In the genomic region with DNA sequence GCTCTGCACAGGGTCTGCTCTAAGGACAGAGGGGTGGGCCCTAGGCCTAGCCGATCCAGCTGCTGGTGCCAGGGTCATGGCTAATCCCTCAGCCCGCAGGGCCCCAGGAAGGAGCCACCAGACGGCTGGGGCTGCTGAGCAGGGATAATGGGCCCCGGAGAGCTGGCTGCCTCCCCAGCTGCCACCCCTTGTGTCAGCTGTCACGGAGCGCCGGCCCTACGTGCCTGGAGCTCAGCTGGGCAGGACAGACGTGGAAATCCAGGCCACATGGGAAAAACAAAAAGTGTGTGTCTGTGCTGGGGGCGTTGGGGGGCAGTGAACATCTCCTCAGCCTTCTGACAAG, we compare ENCODE assay signal across 14 cellular contexts. TPM values are rescaled to one million over a fixed set of nuclear protein-coding genes. Genes with fewer than 3 reads are reported as not detected.
DNase-seq lines count a peak whose midpoint lies in the region; ATAC-seq and TF ChIP-seq lines count a peak whose summit lies in the region.
"Had no signal": no experiment of that assay in that cellular context is flagged by ENCODE, and none has a peak within 500 bp of the region (broad histone marks: within the 10 kb centered on the region; RNA-seq: fewer than 3 reads in every experiment).

No MANE protein-coding gene starts in this region.

- CTCF ChIA-PET in activated CD8-positive, alpha-beta T cell treated with anti-CD3 and anti-CD28 coated beads for 36 hours (lab: Charles Lee): interaction anchor here (0.7 kb wide), 1 partner anchor 205 kb away, joined by 3 read pairs; no protein-coding TSS in a partner anchor

- H3K36me3 ChIP-seq in GM23248 (ENCODE audit: low read depth): no peaks in the 10 kb centered on the region
- H3K36me3 ChIP-seq in testis (ENCODE audit: low read depth, missing control alignments): no peaks in the 10 kb centered on the region
- H3K36me3 ChIP-seq: breast epithelium had no signal

- H3K27me3 Mint-ChIP-seq in activated CD8-positive, alpha-beta T cell treated with anti-CD3 and anti-CD28 coated beads for 36 hours: no peaks in the 10 kb centered on the region
- H3K27me3 Mint-ChIP-seq: CD4-positive, CD25-positive, alpha-beta regulatory T cell had no signal

- peaks cover 5% of the 10 kb centered on the region for H3K4me1 Mint-ChIP-seq in activated CD8-positive, alpha-beta T cell treated with anti-CD3 and anti-CD28 coated beads for 36 hours (ENCODE audit: low read depth)

- H3K4me3 Mint-ChIP-seq in activated CD8-positive, alpha-beta T cell treated with anti-CD3 and anti-CD28 coated beads for 36 hours: no peak overlapping the region
- H3K4me3 Mint-ChIP-seq: CD4-positive, CD25-positive, alpha-beta regulatory T cell; HFFc6; mesothelial cell of epicardium had no signal

- no peak overlapping the region for H3K4me2 ChIP-seq in GM23248 (ENCODE audit: unreplicated experiment)

- H3K27me3 ChIP-seq in GM23248 (replicated peaks; ENCODE audit: insufficient read depth) (no peaks in the 10 kb centered on the region), testis (no peaks in the 10 kb centered on the region)
- H3K27me3 ChIP-seq: breast epithelium had no signal

- H3K9me3 ChIP-seq in GM23248 (ENCODE audit: low read depth) (no peaks in the 10 kb centered on the region), testis (no peaks in the 10 kb centered on the region)
- H3K9me3 ChIP-seq: breast epithelium had no signal

- WGBS in GM23248 (ENCODE audit: low coverage in 1 of 2, low lambda C conversion rate in 2 of 2, missing lambda C conversion rate in 2 of 2), 2 experiments: 95 to 96% methylated on average over 10 of the region's 10 CpGs
- WGBS in testis, 2 donors: 66 to 90% methylated on average over 7 to 10 of the region's 10 CpGs

- no peak overlapping the region for H3K9ac ChIP-seq in GM23248

- 0 out of 2 replicates have a peak, but pooled peaks cover 4% of the 10 kb centered on the region for H3K79me2 ChIP-seq in GM23248 (ENCODE audit: insufficient read depth)

- no peak for TF ChIP-seq CTCF in activated CD8-positive, alpha-beta T cell treated with anti-CD3 and anti-CD28 coated beads for 36 hours (IDR thresholded peaks at IDR 0.05)
- TF ChIP-seq CTCF in testis (IDR thresholded peaks at IDR 0.05): no peak

- no peak overlapping the region for H2AFZ ChIP-seq in GM23248

- ATAC-seq in Right ventricle myocardium superior (ENCODE audit: poor library complexity): peak; percentile 57
- ATAC-seq in activated CD8-positive, alpha-beta T cell treated with anti-CD3 and anti-CD28 coated beads for 36 hours: no peak

- no peaks in the 10 kb centered on the region for H3F3A ChIP-seq in GM23248 (ENCODE audit: insufficient read depth)

- in situ Hi-C loops in GM23248 (cut with MboI): loop anchor here (10.0 kb wide), 1 partner anchor 176 kb away; no protein-coding TSS in a partner anchor

- no peaks in the 10 kb centered on the region for H4K20me1 ChIP-seq in GM23248 (ENCODE audit: insufficient read depth)

- H3K4me1 ChIP-seq in GM23248 (ENCODE audit: insufficient read depth): peaks cover 8% of the 10 kb centered on the region
- peaks cover 7% of the 10 kb centered on the region for H3K4me1 ChIP-seq in testis
- H3K4me1 ChIP-seq: breast epithelium had no signal

- H3K4me3 ChIP-seq in GM23248 (no peak overlapping the region), testis (no peak overlapping the region)
- H3K4me3 ChIP-seq: breast epithelium had no signal

- no peak overlapping the region for H3K27ac Mint-ChIP-seq in activated CD8-positive, alpha-beta T cell treated with anti-CD3 and anti-CD28 coated beads for 36 hours
- H3K27ac Mint-ChIP-seq: CD4-positive, CD25-positive, alpha-beta regulatory T cell; HFFc6; mesothelial cell of epicardium had no signal

- H3K9me3 Mint-ChIP-seq in activated CD8-positive, alpha-beta T cell treated with anti-CD3 and anti-CD28 coated beads for 36 hours: no peaks in the 10 kb centered on the region
- H3K9me3 Mint-ChIP-seq: HFFc6, mesothelial cell of epicardium had no signal

- peaks cover 1% of the 10 kb centered on the region for H3K36me3 Mint-ChIP-seq in activated CD8-positive, alpha-beta T cell treated with anti-CD3 and anti-CD28 coated beads for 36 hours (ENCODE audit: low read depth)

- POLR2A ChIA-PET in activated CD8-positive, alpha-beta T cell treated with anti-CD3 and anti-CD28 coated beads for 36 hours (lab: Charles Lee): no interaction called here

- DNase-seq in LHCN-M2 (ENCODE audit: low read depth) (peak; percentile 12), NCI-H69 (lab: John Stamatoyannopoulos, UW) (peak; percentile 92), Right ventricle myocardium superior (peak; percentile 53), posterior cingulate gyrus (peak; percentile 61 to 96 (median 68)), GM23248 (no peak), testis (no peak)
- DNase-seq in activated CD8-positive, alpha-beta T cell treated with anti-CD3 and anti-CD28 coated beads for 36 hours: no peak
- DNase-seq: activated CD4-positive, alpha-beta T cell treated with anti-CD3 and anti-CD28 coated beads for 1 hour; CD4-positive, CD25-positive, alpha-beta regulatory T cell; HFFc6 had no signal

- no peaks in the 10 kb centered on the region for H3K9me2 ChIP-seq in GM23248 (ENCODE audit: insufficient read depth)

- intact Hi-C loops in Right ventricle myocardium superior (cut with DNase I) (no loop called here), posterior cingulate gyrus (cut with DNase I) (no loop called here), testis (cut with DNase I; ENCODE audit: low total_unique reads) (no loop called here)
- intact Hi-C loops in activated CD8-positive, alpha-beta T cell treated with anti-CD3 and anti-CD28 coated beads for 36 hours (cut with micrococcal nuclease): no loop called here

- H3K27ac ChIP-seq in GM23248 (no peak overlapping the region), testis (no peak overlapping the region)
- H3K27ac ChIP-seq: breast epithelium had no signal

- TF ChIP-seq POLR2A in testis (IDR thresholded peaks at IDR 0.05): no peak

RNA-seq across cellular contexts. Expression of gene CHGA, which starts 36.2 kb away (rescaled TPM):
- total RNA-seq in LHCN-M2 (2014; rRNA removed) (not detected in 2 replicates), Right ventricle myocardium superior (not detected), testis (100 to 1,000 TPM in 1 of 2 donors, 10 to 100 TPM in 1; 92.9 to 191 TPM)
- not detected for polyA plus RNA-seq in LHCN-M2 (2012)
- total RNA-seq in GM23248 (2014; rRNA removed; shearing (Covaris generic)): not detected in 2 replicates
- polyA plus RNA-seq in GM23248 (2016; fragmentation: Nextera tagmentation; extraction: Ambion mirVana) (not detected in 2 replicates), testis (ENCODE audit: insufficient read depth, low read depth, low replicate concordance) (225 TPM)
- not detected for total RNA-seq in activated CD8-positive, alpha-beta T cell treated with anti-CD3 and anti-CD28 coated beads for 36 hours
- total RNA-seq: CD4-positive, CD25-positive, alpha-beta regulatory T cell; endothelial cell of umbilical vein; HFFc6; HT-29; mesothelial cell of epicardium had no signal
- polyA plus RNA-seq: endothelial cell of umbilical vein had no signal

Comparison
In these comparisons a context has a peak if more than half of its experiments do, and no peak if none do; other contexts are left out.
1. DNase-seq: peak in LHCN-M2 (single experiment), NCI-H69 (single experiment), Right ventricle myocardium superior (single experiment) and posterior cingulate gyrus (10 of 10); none in GM23248 (single experiment), activated CD8-positive, alpha-beta T cell treated with anti-CD3 and anti-CD28 coated beads for 36 hours (single experiment) and testis (single experiment).
2. RNA of gene CHGA, which starts 36.2 kb away (total RNA-seq): 92.9 to 191 TPM in testis; not detected in LHCN-M2, not detected in Right ventricle myocardium superior (single experiment), not detected in GM23248 and not detected in activated CD8-positive, alpha-beta T cell treated with anti-CD3 and anti-CD28 coated beads for 36 hours; every median in the first group is over 10 times any median in the second.